Comparison of ENCODE assay signal across 1 cellular context in the genomic region with DNA sequence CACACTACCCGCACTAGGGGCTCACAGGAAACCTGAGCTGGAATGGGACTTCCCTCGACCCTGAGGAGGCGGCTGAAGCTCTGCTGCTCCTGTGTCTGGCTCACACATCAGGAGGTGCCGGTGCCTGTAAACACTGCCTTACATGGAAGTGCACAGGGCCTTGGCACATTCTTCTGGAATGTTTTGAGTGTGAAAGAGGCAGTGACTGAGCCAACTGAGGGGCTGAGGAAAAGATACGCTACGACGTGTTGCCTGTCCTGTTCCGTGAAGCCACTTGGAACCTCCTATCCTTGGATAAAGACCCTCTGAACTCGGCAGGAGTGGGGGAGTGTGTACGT.
TF ChIP-seq lines count a peak whose summit lies in the region.

No MANE protein-coding gene starts in this region.

TF ChIP-seq in K562, 482 proteins besides CTCF, POLR2A, EP300 and RAD21:
- TF ChIP-seq MIER1 (IDR thresholded peaks at IDR 0.05; ENCODE audit: low read depth) (no peak), ZNF668 (CRISPR knock-in tag; IDR thresholded peaks at IDR 0.05) (no peak), HDAC6 (IDR thresholded peaks at IDR 0.05; ENCODE audit: low read depth, low read length) (no peak), TEAD1 (CRISPR knock-in tag; IDR thresholded peaks at IDR 0.05) (no peak), ETV5 (CRISPR knock-in tag; IDR thresholded peaks at IDR 0.05; ENCODE audit: low read depth) (no peak), TBP (optimal IDR thresholded peaks at IDR 0.05; ENCODE audit: low read depth, low read length) (no peak), TAF1 (IDR thresholded peaks at IDR 0.05; ENCODE audit: control insufficient read depth, extremely low read depth, insufficient read depth, low read length, severe bottlenecking) (no peak), ZNF175 (CRISPR knock-in tag; IDR thresholded peaks at IDR 0.05; ENCODE audit: low read depth) (no peak), CBFA2T3 (IDR thresholded peaks at IDR 0.05) (no peak), ZNF146 (CRISPR knock-in tag; IDR thresholded peaks at IDR 0.05; ENCODE audit: unreplicated experiment) (no peak), EZH2 (IDR thresholded peaks at IDR 0.05; ENCODE audit: borderline replicate concordance, low read depth, low read length) (no peak), HEY1 (CRISPR knock-in tag; IDR thresholded peaks at IDR 0.05; ENCODE audit: borderline replicate concordance) (no peak), FOXK1 (CRISPR knock-in tag; IDR thresholded peaks at IDR 0.05; ENCODE audit: borderline replicate concordance) (no peak), CBX2 (IDR thresholded peaks at IDR 0.05; ENCODE audit: insufficient read depth, low read length, poor library complexity, severe bottlenecking) (no peak), MECOM (CRISPR knock-in tag; IDR thresholded peaks at IDR 0.05) (no peak)
- TF ChIP-seq, protein P1, sequence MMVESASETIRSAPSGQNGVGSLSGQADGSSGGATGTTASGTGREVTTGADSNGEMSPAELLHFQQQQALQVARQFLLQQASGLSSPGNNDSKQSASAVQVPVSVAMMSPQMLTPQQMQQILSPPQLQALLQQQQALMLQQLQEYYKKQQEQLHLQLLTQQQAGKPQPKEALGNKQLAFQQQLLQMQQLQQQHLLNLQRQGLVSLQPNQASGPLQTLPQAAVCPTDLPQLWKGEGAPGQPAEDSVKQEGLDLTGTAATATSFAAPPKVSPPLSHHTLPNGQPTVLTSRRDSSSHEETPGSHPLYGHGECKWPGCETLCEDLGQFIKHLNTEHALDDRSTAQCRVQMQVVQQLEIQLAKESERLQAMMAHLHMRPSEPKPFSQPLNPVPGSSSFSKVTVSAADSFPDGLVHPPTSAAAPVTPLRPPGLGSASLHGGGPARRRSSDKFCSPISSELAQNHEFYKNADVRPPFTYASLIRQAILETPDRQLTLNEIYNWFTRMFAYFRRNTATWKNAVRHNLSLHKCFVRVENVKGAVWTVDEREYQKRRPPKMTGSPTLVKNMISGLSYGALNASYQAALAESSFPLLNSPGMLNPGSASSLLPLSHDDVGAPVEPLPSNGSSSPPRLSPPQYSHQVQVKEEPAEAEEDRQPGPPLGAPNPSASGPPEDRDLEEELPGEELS (CRISPR knock-in tag; IDR thresholded peaks at IDR 0.05; ENCODE audit: borderline replicate concordance): no peak
- TF ChIP-seq, protein P2, sequence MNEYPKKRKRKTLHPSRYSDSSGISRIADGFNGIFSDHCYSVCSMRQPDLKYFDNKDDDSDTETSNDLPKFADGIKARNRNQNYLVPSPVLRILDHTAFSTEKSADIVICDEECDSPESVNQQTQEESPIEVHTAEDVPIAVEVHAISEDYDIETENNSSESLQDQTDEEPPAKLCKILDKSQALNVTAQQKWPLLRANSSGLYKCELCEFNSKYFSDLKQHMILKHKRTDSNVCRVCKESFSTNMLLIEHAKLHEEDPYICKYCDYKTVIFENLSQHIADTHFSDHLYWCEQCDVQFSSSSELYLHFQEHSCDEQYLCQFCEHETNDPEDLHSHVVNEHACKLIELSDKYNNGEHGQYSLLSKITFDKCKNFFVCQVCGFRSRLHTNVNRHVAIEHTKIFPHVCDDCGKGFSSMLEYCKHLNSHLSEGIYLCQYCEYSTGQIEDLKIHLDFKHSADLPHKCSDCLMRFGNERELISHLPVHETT (CRISPR knock-in tag; conservative IDR thresholded peaks at IDR 0.05 in 1 of 2, IDR thresholded peaks at IDR 0.05 in 1 of 2): no peak
- TF ChIP-seq, protein P3, sequence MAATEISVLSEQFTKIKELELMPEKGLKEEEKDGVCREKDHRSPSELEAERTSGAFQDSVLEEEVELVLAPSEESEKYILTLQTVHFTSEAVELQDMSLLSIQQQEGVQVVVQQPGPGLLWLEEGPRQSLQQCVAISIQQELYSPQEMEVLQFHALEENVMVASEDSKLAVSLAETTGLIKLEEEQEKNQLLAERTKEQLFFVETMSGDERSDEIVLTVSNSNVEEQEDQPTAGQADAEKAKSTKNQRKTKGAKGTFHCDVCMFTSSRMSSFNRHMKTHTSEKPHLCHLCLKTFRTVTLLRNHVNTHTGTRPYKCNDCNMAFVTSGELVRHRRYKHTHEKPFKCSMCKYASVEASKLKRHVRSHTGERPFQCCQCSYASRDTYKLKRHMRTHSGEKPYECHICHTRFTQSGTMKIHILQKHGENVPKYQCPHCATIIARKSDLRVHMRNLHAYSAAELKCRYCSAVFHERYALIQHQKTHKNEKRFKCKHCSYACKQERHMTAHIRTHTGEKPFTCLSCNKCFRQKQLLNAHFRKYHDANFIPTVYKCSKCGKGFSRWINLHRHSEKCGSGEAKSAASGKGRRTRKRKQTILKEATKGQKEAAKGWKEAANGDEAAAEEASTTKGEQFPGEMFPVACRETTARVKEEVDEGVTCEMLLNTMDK (IDR thresholded peaks at IDR 0.05; ENCODE audit: borderline replicate concordance, insufficient read depth, low read depth, low read length, poor library complexity, severe bottlenecking): no peak
